In genomic region chr4:169410839-169411770, GRCh38 we compare ENCODE assay signal across 2 cellular contexts.
A peak's percentile ranks its signal among the peaks of the same experiment; 100 is the strongest.
TF ChIP-seq lines count a peak whose summit lies in the region.

No MANE protein-coding gene starts in this region.

TF ChIP-seq in liver, 16 proteins besides CTCF, POLR2A, EP300 and RAD21 (continued from another document):
- no peak for TF ChIP-seq ATF3 (IDR thresholded peaks at IDR 0.05)
- no peak for TF ChIP-seq YY1 (IDR thresholded peaks at IDR 0.05)
- TF ChIP-seq HNF4G (IDR thresholded peaks at IDR 0.05): no peak
- TF ChIP-seq JUND (IDR thresholded peaks at IDR 0.05): no peak
- TF ChIP-seq NR2F2 (IDR thresholded peaks at IDR 0.05): no peak
- TF ChIP-seq SP1 (IDR thresholded peaks at IDR 0.05): peak; percentile 11
- no peak for TF ChIP-seq REST (IDR thresholded peaks at IDR 0.05)
- TF ChIP-seq HNF4A (conservative IDR thresholded peaks at IDR 0.05): no peak
- TF ChIP-seq TAF1 (conservative IDR thresholded peaks at IDR 0.05): no peak
- TF ChIP-seq GABPA (IDR thresholded peaks at IDR 0.05 in 1 of 2, conservative IDR thresholded peaks at IDR 0.05 in 1 of 2): no peak
TF ChIP-seq in liver: peak in this region for 2.

TF ChIP-seq in HepG2, 621 proteins besides CTCF, POLR2A, EP300 and RAD21 (continued from another document):
- TF ChIP-seq FOXP4 (CRISPR knock-in tag; IDR thresholded peaks at IDR 0.05): no peak
